Comparison of ENCODE assay signal across 1 cellular context in genomic region chr20:25389858-25390537, GRCh38.
TF ChIP-seq lines count a peak whose summit lies in the region.

No MANE protein-coding gene starts in this region.

TF ChIP-seq in HepG2, 621 proteins besides CTCF, POLR2A, EP300 and RAD21 (continues in another document):
- TF ChIP-seq ZNF362 (CRISPR knock-in tag; IDR thresholded peaks at IDR 0.05; ENCODE audit: borderline replicate concordance) (no peak), KDM6A (CRISPR knock-in tag; IDR thresholded peaks at IDR 0.05; ENCODE audit: low read depth) (no peak), ZFP62 (CRISPR knock-in tag; IDR thresholded peaks at IDR 0.05) (no peak), SKI (IDR thresholded peaks at IDR 0.05; ENCODE audit: partially characterized antibody) (no peak), SAP130 (CRISPR knock-in tag; IDR thresholded peaks at IDR 0.05; ENCODE audit: low read depth) (peak; percentile 44), MIXL1 (CRISPR knock-in tag; IDR thresholded peaks at IDR 0.05) (no peak), RBM39 (IDR thresholded peaks at IDR 0.05; ENCODE audit: low read depth, low read length, poor library complexity, severe bottlenecking) (peak; percentile 89), KAT8 (CRISPR knock-in tag; IDR thresholded peaks at IDR 0.05) (peak; percentile 73; the same call in 1 of the 2 replicates), CBFB (CRISPR knock-in tag; IDR thresholded peaks at IDR 0.05) (0 out of 2 replicates have a peak, but pooled peaks have one; percentile 37), ZBTB34 (CRISPR knock-in tag; IDR thresholded peaks at IDR 0.05) (no peak), ZNF713 (CRISPR knock-in tag; IDR thresholded peaks at IDR 0.05) (no peak; the same call in 1 of the 2 replicates), KLF15 (CRISPR knock-in tag; IDR thresholded peaks at IDR 0.05; ENCODE audit: borderline replicate concordance) (peak; percentile 85; the same call in 1 of the 2 replicates), PBX3 (CRISPR knock-in tag; IDR thresholded peaks at IDR 0.05; ENCODE audit: borderline replicate concordance) (0 out of 2 replicates have a peak, but pooled peaks have one; percentile 48), ZNF704 (CRISPR knock-in tag; IDR thresholded peaks at IDR 0.05; ENCODE audit: borderline replicate concordance) (peak; percentile 90), KDM3A (CRISPR knock-in tag; IDR thresholded peaks at IDR 0.05; ENCODE audit: low read depth) (0 out of 2 replicates have a peak, but pooled peaks have one; percentile 76), RBM22 (optimal IDR thresholded peaks at IDR 0.05; ENCODE audit: low read length) (no peak), ZNF782 (CRISPR knock-in tag; IDR thresholded peaks at IDR 0.05; ENCODE audit: borderline replicate concordance) (peak; percentile 35; the same call in 1 of the 2 replicates), ZNF850 (CRISPR knock-in tag; conservative IDR thresholded peaks at IDR 0.05) (peak; percentile 57; the same call in 1 of the 2 replicates), HOXD1 (CRISPR knock-in tag; IDR thresholded peaks at IDR 0.05) (peak; percentile 60; the same call in 1 of the 2 replicates), ARNT2 (CRISPR knock-in tag; IDR thresholded peaks at IDR 0.05; ENCODE audit: low read depth) (no peak; the same call in 1 of the 2 replicates), TBX3 (IDR thresholded peaks at IDR 0.05; ENCODE audit: borderline replicate concordance) (no peak), ZZZ3 (CRISPR knock-in tag; IDR thresholded peaks at IDR 0.05; ENCODE audit: borderline replicate concordance) (0 out of 2 replicates have a peak, but pooled peaks have one; percentile 45), ISX (CRISPR knock-in tag; conservative IDR thresholded peaks at IDR 0.05) (0 out of 2 replicates have a peak, but pooled peaks have one; percentile 44), ZNF589 (CRISPR knock-in tag; conservative IDR thresholded peaks at IDR 0.05) (0 out of 2 replicates have a peak, but pooled peaks have one; percentile 69), CEBPB (IDR thresholded peaks at IDR 0.05; ENCODE audit: borderline replicate concordance, low read depth, low read length) (no peak), PTBP1 (IDR thresholded peaks at IDR 0.05; ENCODE audit: low read depth, low read length, poor library complexity, severe bottlenecking) (peak; percentile 25), NCOA1 (CRISPR knock-in tag; IDR thresholded peaks at IDR 0.05) (peak; percentile 93), HBP1 (CRISPR knock-in tag; IDR thresholded peaks at IDR 0.05; ENCODE audit: low read depth) (no peak), ZNF619 (CRISPR knock-in tag; IDR thresholded peaks at IDR 0.05) (no peak), ZBTB7A (CRISPR knock-in tag; IDR thresholded peaks at IDR 0.05) (peak; percentile 67; the same call in 1 of the 2 replicates), ZSCAN12 (CRISPR knock-in tag; IDR thresholded peaks at IDR 0.05) (0 out of 2 replicates have a peak, but pooled peaks have one; percentile 26), HOXA5 (CRISPR knock-in tag; IDR thresholded peaks at IDR 0.05) (peak; percentile 61; the same call in 1 of the 2 replicates), ZNF746 (CRISPR knock-in tag; IDR thresholded peaks at IDR 0.05) (peak; percentile 62), XRCC5 (optimal IDR thresholded peaks at IDR 0.05; ENCODE audit: low read length) (peak; percentile 34), ZSCAN25 (CRISPR knock-in tag; IDR thresholded peaks at IDR 0.05) (peak; percentile 57; the same call in 1 of the 2 replicates), ZBTB46 (CRISPR knock-in tag; IDR thresholded peaks at IDR 0.05; ENCODE audit: borderline replicate concordance) (no peak), CBX2 (IDR thresholded peaks at IDR 0.05; ENCODE audit: low read depth, low read length) (no peak), CBX2 (CRISPR knock-in tag; IDR thresholded peaks at IDR 0.05; ENCODE audit: low read depth) (no peak), ZNF431 (CRISPR knock-in tag; IDR thresholded peaks at IDR 0.05; ENCODE audit: borderline replicate concordance, low read depth) (no peak), ZNF749 (CRISPR knock-in tag; IDR thresholded peaks at IDR 0.05; ENCODE audit: borderline replicate concordance) (peak; percentile 82), ZNF513 (CRISPR knock-in tag; conservative IDR thresholded peaks at IDR 0.05) (0 out of 2 replicates have a peak, but pooled peaks have one; percentile 22), ISL2 (CRISPR knock-in tag; IDR thresholded peaks at IDR 0.05) (peak; percentile 57; the same call in 1 of the 2 replicates), ZNF549 (CRISPR knock-in tag; IDR thresholded peaks at IDR 0.05) (0 out of 2 replicates have a peak, but pooled peaks have one; percentile 85), ZNF724P (CRISPR knock-in tag; IDR thresholded peaks at IDR 0.05; ENCODE audit: borderline replicate concordance) (peak; percentile 65; the same call in 1 of the 2 replicates), ZNF768 (CRISPR knock-in tag; IDR thresholded peaks at IDR 0.05) (peak; percentile 66; the same call in 1 of the 2 replicates), GMEB1 (CRISPR knock-in tag; IDR thresholded peaks at IDR 0.05; ENCODE audit: borderline replicate concordance) (peak; percentile 55; the same call in 1 of the 2 replicates), ZFP1 (CRISPR knock-in tag; IDR thresholded peaks at IDR 0.05) (no peak), TFDP1 (CRISPR knock-in tag; IDR thresholded peaks at IDR 0.05; ENCODE audit: borderline replicate concordance) (no peak), KDM5B (CRISPR knock-in tag; IDR thresholded peaks at IDR 0.05; ENCODE audit: borderline replicate concordance) (peak; percentile 91; the same call in 1 of the 2 replicates), REXO4 (CRISPR knock-in tag; IDR thresholded peaks at IDR 0.05; ENCODE audit: borderline replicate concordance) (no peak), ZNF740 (CRISPR knock-in tag; IDR thresholded peaks at IDR 0.05) (peak; percentile 94; the same call in 1 of the 2 replicates), ATAD3A (CRISPR knock-in tag; IDR thresholded peaks at IDR 0.05) (no peak), TMF1 (CRISPR knock-in tag; IDR thresholded peaks at IDR 0.05; ENCODE audit: low read depth) (no peak; the same call in 1 of the 2 replicates), ZNF138 (CRISPR knock-in tag; IDR thresholded peaks at IDR 0.05; ENCODE audit: low read depth) (no peak), NFKBIZ (CRISPR knock-in tag; IDR thresholded peaks at IDR 0.05) (no peak), ZNF629 (CRISPR knock-in tag; conservative IDR thresholded peaks at IDR 0.05) (peak; percentile 27; the same call in 1 of the 2 replicates), EED (CRISPR knock-in tag; IDR thresholded peaks at IDR 0.05) (peak; percentile 68), SPEN (CRISPR knock-in tag; IDR thresholded peaks at IDR 0.05; ENCODE audit: low read depth) (peak; percentile 79), CC2D1A (CRISPR knock-in tag; IDR thresholded peaks at IDR 0.05) (0 out of 2 replicates have a peak, but pooled peaks have one; percentile 54), KLF13 (CRISPR knock-in tag; IDR thresholded peaks at IDR 0.05) (no peak)
